In genomic region chr2:65228249-65228750, GRCh38 we compare ENCODE assay signal across 8 cellular contexts. TPM values are rescaled to one million over a fixed set of nuclear protein-coding genes. Genes with fewer than 3 reads are reported as not detected.
A peak's percentile ranks its signal among the peaks of the same experiment; 100 is the strongest.
DNase-seq lines count a peak whose midpoint lies in the region; ATAC-seq and TF ChIP-seq lines count a peak whose summit lies in the region.

No MANE protein-coding gene starts in this region.

- CTCF ChIA-PET in activated CD4-positive, alpha-beta memory T cell treated with anti-CD3 and anti-CD28 coated beads, Interleukin-2, amount 10 ng/mL, durations not matched to agents 7 days and 5 days (lab: Charles Lee), result interaction anchor here (2.6 kb wide), 1 partner anchor 98 kb away, joined by 17 read pairs; the partner anchor contains the start of gene RAB1A

- H3K4me1 Mint-ChIP-seq in activated CD4-positive, alpha-beta memory T cell treated with anti-CD3 and anti-CD28 coated beads, Interleukin-2, amount 10 ng/mL, durations not matched to agents 7 days and 5 days, result peaks cover 50% of the 10 kb centered on the region

- no peak for DNase-seq in Right ventricle myocardium inferior (ENCODE audit: missing footprints)
- DNase-seq in cardiac septum (ENCODE audit: low spot score), result no peak
- peak; percentile 18 for DNase-seq in NCI-H1694 (lab: John Stamatoyannopoulos, UW)
- DNase-seq in activated CD4-positive, alpha-beta memory T cell treated with anti-CD3 and anti-CD28 coated beads, Interleukin-2, amount 10 ng/mL, durations not matched to agents 7 days and 5 days, result peak; percentile 49
- DNase-seq in foreskin keratinocyte, result peak; percentile 35 to 58
- DNase-seq in osteoblast (ENCODE audit: insufficient read length, low spot score, missing footprints), result peak; percentile 26
- DNase-seq in GOT3 (lab: John Stamatoyannopoulos, UW), result no peak

- intact Hi-C loops in Right ventricle myocardium inferior (cut with DNase I), result no loop called here
- intact Hi-C loops in cardiac septum (cut with DNase I), result loop anchor here (5.0 kb wide), 1 partner anchor 209 kb away; no protein-coding TSS in a partner anchor

- no peaks in the 10 kb centered on the region for H3K27me3 Mint-ChIP-seq in activated CD4-positive, alpha-beta memory T cell treated with anti-CD3 and anti-CD28 coated beads, Interleukin-2, amount 10 ng/mL, durations not matched to agents 7 days and 5 days

- TF ChIP-seq CTCF in foreskin keratinocyte (conservative IDR thresholded peaks at IDR 0.05) (no peak), osteoblast (IDR thresholded peaks at IDR 0.05; ENCODE audit: extremely low read depth, low read depth, low read length) (no peak)

- peaks cover 55% of the 10 kb centered on the region for H3K79me2 ChIP-seq in osteoblast (ENCODE audit: insufficient read depth, low read length)

- no peaks in the 10 kb centered on the region for H3K9me3 ChIP-seq in osteoblast (ENCODE audit: low read depth, low read length)

- H3K4me2 ChIP-seq in osteoblast (ENCODE audit: insufficient read depth, low read length), result peak overlapping the region; percentile 93

- ATAC-seq in Right ventricle myocardium inferior, result peak; percentile 45
- ATAC-seq in HG02610 (IDR thresholded peaks at IDR 0.05; ENCODE audit: unreplicated experiment), result peak; percentile 35
- ATAC-seq in foreskin keratinocyte, result peak; percentile 32

- H3K4me3 ChIP-seq in osteoblast (ENCODE audit: insufficient read depth, low read length), result peak overlapping the region; percentile 100

- H2AFZ ChIP-seq in osteoblast (ENCODE audit: low read length), result peak overlapping the region; percentile 81

- H4K20me1 ChIP-seq in osteoblast (ENCODE audit: insufficient read depth, low read length), result peaks cover 6% of the 10 kb centered on the region

- H3K36me3 ChIP-seq in osteoblast (ENCODE audit: insufficient read depth, low read length), result peaks cover 14% of the 10 kb centered on the region

- peak overlapping the region; percentile 98 for H3K27ac Mint-ChIP-seq in activated CD4-positive, alpha-beta memory T cell treated with anti-CD3 and anti-CD28 coated beads, Interleukin-2, amount 10 ng/mL, durations not matched to agents 7 days and 5 days

- no peaks in the 10 kb centered on the region for H3K27me3 ChIP-seq in foreskin keratinocyte
- H3K27me3 ChIP-seq in osteoblast (ENCODE audit: insufficient read depth, low read length), result no peaks in the 10 kb centered on the region

- POLR2A ChIA-PET in activated CD4-positive, alpha-beta memory T cell treated with anti-CD3 and anti-CD28 coated beads, Interleukin-2, amount 10 ng/mL, durations not matched to agents 7 days and 5 days (lab: Charles Lee), result interaction anchor here (0.9 to 3.5 kb wide), 22 partner anchors 9 to 1388 kb away, joined by 3 to 73 read pairs (median 10); partner anchors contain the start of genes AFTPH, CEP68, RAB1A and SLC1A4

- H3K27ac ChIP-seq in foreskin keratinocyte, result peak overlapping the region; percentile 64
- peak overlapping the region; percentile 90 for H3K27ac ChIP-seq in osteoblast (ENCODE audit: low read depth, low read length)

- H3K4me1 ChIP-seq in foreskin keratinocyte, result peaks cover 38% of the 10 kb centered on the region
- peaks cover 46% of the 10 kb centered on the region for H3K4me1 ChIP-seq in osteoblast (ENCODE audit: insufficient read depth, low read length)

- H3K36me3 Mint-ChIP-seq in activated CD4-positive, alpha-beta memory T cell treated with anti-CD3 and anti-CD28 coated beads, Interleukin-2, amount 10 ng/mL, durations not matched to agents 7 days and 5 days (ENCODE audit: low read depth), result peaks cover 35% of the 10 kb centered on the region

- H3K4me3 Mint-ChIP-seq in activated CD4-positive, alpha-beta memory T cell treated with anti-CD3 and anti-CD28 coated beads, Interleukin-2, amount 10 ng/mL, durations not matched to agents 7 days and 5 days, result peak overlapping the region; percentile 96

- H3K9me3 Mint-ChIP-seq in activated CD4-positive, alpha-beta memory T cell treated with anti-CD3 and anti-CD28 coated beads, Interleukin-2, amount 10 ng/mL, durations not matched to agents 7 days and 5 days, result no peaks in the 10 kb centered on the region

RNA-seq across cellular contexts. Expression of gene ACTR2, which starts 0.7 kb away (rescaled TPM):
- total RNA-seq in Right ventricle myocardium inferior (108 TPM), cardiac septum (110 TPM), foreskin keratinocyte (183 and 194 TPM in 2 replicates), osteoblast (110 and 114 TPM in 2 replicates)
- 100 to 1,000 TPM; 514 to 517 TPM for total RNA-seq in activated CD4-positive, alpha-beta memory T cell treated with anti-CD3 and anti-CD28 coated beads, Interleukin-2, amount 10 ng/mL, durations not matched to agents 7 days and 5 days
- 71.9 and 83.5 TPM in 2 replicates for polyA plus RNA-seq in foreskin keratinocyte

Comparison
In these comparisons a context has a peak if more than half of its experiments do, and no peak if none do; other contexts are left out.
1. DNase-seq: peak in NCI-H1694 (single experiment), activated CD4-positive, alpha-beta memory T cell treated with anti-CD3 and anti-CD28 coated beads, Interleukin-2, amount 10 ng/mL, durations not matched to agents 7 days and 5 days (single experiment), foreskin keratinocyte (2 of 2) and osteoblast (single experiment); none in Right ventricle myocardium inferior (single experiment), cardiac septum (single experiment) and GOT3 (single experiment).
2. Peak in every context shown above with its lines, with median percentiles within 50 percentile points of each other: ATAC-seq.